In genomic region chr20:50401587-50402343, GRCh38 we compare ENCODE assay signal across 1 cellular context.
A peak's percentile ranks its signal among the peaks of the same experiment; 100 is the strongest.
TF ChIP-seq lines count a peak whose summit lies in the region.

No MANE protein-coding gene starts in this region.

TF ChIP-seq in K562, 482 proteins besides CTCF, POLR2A, EP300 and RAD21 (continued from another document):
- TF ChIP-seq ZFP36 (IDR thresholded peaks at IDR 0.05; ENCODE audit: low read depth, low read length, partially characterized antibody) = peak; percentile 61
- TF ChIP-seq YY1 (IDR thresholded peaks at IDR 0.05; ENCODE audit: borderline replicate concordance in 1 of 3, control insufficient read depth in 1 of 3, extremely low read depth in 1 of 3, insufficient read depth in 3 of 3, insufficient read length in 1 of 3, insufficient replicate concordance in 2 of 3, low read depth in 1 of 3, low read length in 2 of 3) = peak in 1 of 3 experiments; percentile 10
- TF ChIP-seq ZBTB40 (IDR thresholded peaks at IDR 0.05) = no peak
- TF ChIP-seq ZBTB40 (CRISPR knock-in tag; IDR thresholded peaks at IDR 0.05) = 0 out of 2 replicates have a peak, but pooled peaks have one; percentile 22
- TF ChIP-seq BCOR (IDR thresholded peaks at IDR 0.05) = peak; percentile 73
- TF ChIP-seq ZNF740 (CRISPR knock-in tag; IDR thresholded peaks at IDR 0.05) = 0 out of 2 replicates have a peak, but pooled peaks have one; percentile 38
- TF ChIP-seq ZNF740 (tag; IDR thresholded peaks at IDR 0.05) = no peak
- TF ChIP-seq FOXM1 (IDR thresholded peaks at IDR 0.05; ENCODE audit: low read depth) = no peak
- no peak for TF ChIP-seq FOXM1 (CRISPR knock-in tag; IDR thresholded peaks at IDR 0.05; ENCODE audit: low read depth)
- TF ChIP-seq KDM1A (IDR thresholded peaks at IDR 0.05) = peak; percentile 58 to 59; a peak in 3 of 4 replicates
- TF ChIP-seq ADNP (tag; IDR thresholded peaks at IDR 0.05) = peak; percentile 88
- peak; percentile 86 for TF ChIP-seq CHD4 (IDR thresholded peaks at IDR 0.05; ENCODE audit: insufficient read depth, insufficient replicate concordance, low read depth, low read length, poor library complexity, severe bottlenecking)
- peak; percentile 65; the same call in 1 of the 2 replicates for TF ChIP-seq SMARCA5 (IDR thresholded peaks at IDR 0.05)
- peak; percentile 88 for TF ChIP-seq RBM25 (IDR thresholded peaks at IDR 0.05; ENCODE audit: low read depth, low read length, severe bottlenecking)
